25 cellular contexts compared by ENCODE assay signal in genomic region chr9:87854563-87854962, GRCh38. TPM values are rescaled to one million over a fixed set of nuclear protein-coding genes. Genes with fewer than 3 reads are reported as not detected.
"Had no signal": no experiment of that assay in that cellular context is flagged by ENCODE, and none has a peak within 500 bp of the region (broad histone marks: within the 10 kb centered on the region; RNA-seq: fewer than 3 reads in every experiment).

No MANE protein-coding gene starts in this region.

- H3K27me3 Mint-ChIP-seq: activated CD4-positive, alpha-beta memory T cell treated with anti-CD3 and anti-CD28 coated beads for 36 hours; activated CD4-positive, alpha-beta T cell treated with anti-CD3 and anti-CD28 coated beads, Interleukin-2, amount 10 ng/mL, durations not matched to agents 7 days and 5 days had no signal

- H3K27me3 ChIP-seq: Peyer's patch, SJCRH30 had no signal

- H3K4me1 Mint-ChIP-seq: activated CD4-positive, alpha-beta T cell treated with anti-CD3 and anti-CD28 coated beads, Interleukin-2, amount 10 ng/mL, durations not matched to agents 7 days and 5 days; T-helper 17 cell had no signal

- H3K4me3 Mint-ChIP-seq: activated CD4-positive, alpha-beta memory T cell treated with anti-CD3 and anti-CD28 coated beads for 36 hours; activated CD4-positive, alpha-beta T cell treated with anti-CD3 and anti-CD28 coated beads, Interleukin-2, amount 10 ng/mL, durations not matched to agents 7 days and 5 days; activated naive CD4-positive, alpha-beta T cell treated with anti-CD3 and anti-CD28 coated beads for 36 hours; activated naive CD8-positive, alpha-beta T cell; activated T-cell treated with anti-CD3 and anti-CD28 coated beads, Interleukin-2, amount 50 U/mL, for 4 hours; brain; T-helper 17 cell had no signal

- H3K9me3 Mint-ChIP-seq: activated CD4-positive, alpha-beta memory T cell treated with anti-CD3 and anti-CD28 coated beads for 36 hours; activated T-cell treated with anti-CD3 and anti-CD28 coated beads, Interleukin-2, amount 50 U/mL, for 4 hours had no signal

- H3K4me3 ChIP-seq: Peyer's patch, SJCRH30 had no signal

- H3K27ac ChIP-seq: Peyer's patch, RWPE1, SJCRH30 had no signal

- H3K36me3 ChIP-seq: Peyer's patch, SJCRH30 had no signal

- H3K4me1 ChIP-seq: Peyer's patch, SJCRH30 had no signal

- H3K9me3 ChIP-seq: Peyer's patch, SJCRH30 had no signal

- DNase-seq: activated CD4-positive, alpha-beta memory T cell treated with anti-CD3 and anti-CD28 coated beads for 36 hours; activated CD4-positive, alpha-beta T cell treated with anti-CD3 and anti-CD28 coated beads, Interleukin-2, amount 10 ng/mL, durations not matched to agents 7 days and 5 days; activated CD4-positive, CD25-positive, alpha-beta regulatory T cell; activated effector memory CD4-positive, alpha-beta T cell treated with anti-CD3 and anti-CD28 coated beads, Interleukin-2, amount 50 U/mL, for 16 hours; activated naive CD4-positive, alpha-beta T cell treated with anti-CD3 and anti-CD28 coated beads for 36 hours; activated T-cell treated with anti-CD3 and anti-CD28 coated beads, Interleukin-2, amount 50 U/mL, for 4 hours; amygdala; Kasumi-1; KBM-7; NCI-H1048; NCI-H1417 treated with DMSO at 0.1 percent for 48 hours; NCI-H1694 treated with DMSO at 0.1 percent for 48 hours; NCI-H2029 treated with DMSO at 0.1 percent for 48 hours; NCI-H446 treated with DMSO at 0.1 percent for 48 hours; NCI-H526 treated with DMSO at 0.1 percent for 48 hours; Peyer's patch; Right ventricle myocardium superior; SJCRH30; T-helper 17 cell; T1000 had no signal

- H3K36me3 Mint-ChIP-seq: activated CD4-positive, alpha-beta memory T cell treated with anti-CD3 and anti-CD28 coated beads for 36 hours; activated naive CD8-positive, alpha-beta T cell; brain had no signal

- H3K27ac Mint-ChIP-seq: activated CD4-positive, alpha-beta memory T cell treated with anti-CD3 and anti-CD28 coated beads for 36 hours; activated CD4-positive, alpha-beta T cell treated with anti-CD3 and anti-CD28 coated beads, Interleukin-2, amount 10 ng/mL, durations not matched to agents 7 days and 5 days; activated naive CD4-positive, alpha-beta T cell treated with anti-CD3 and anti-CD28 coated beads for 36 hours; activated naive CD8-positive, alpha-beta T cell; T-helper 17 cell had no signal

RNA-seq across cellular contexts. Expression of gene SPATA31E1, which starts 28.1 kb away (rescaled TPM):
- total RNA-seq: activated CD4-positive, alpha-beta memory T cell treated with anti-CD3 and anti-CD28 coated beads for 36 hours; activated CD4-positive, alpha-beta T cell treated with anti-CD3 and anti-CD28 coated beads, Interleukin-2, amount 10 ng/mL, durations not matched to agents 7 days and 5 days; activated naive CD4-positive, alpha-beta T cell treated with anti-CD3 and anti-CD28 coated beads for 36 hours; activated T-cell treated with anti-CD3 and anti-CD28 coated beads, Interleukin-2, amount 50 U/mL, for 4 hours; astrocyte; IMR-90; Peyer's patch; Right ventricle myocardium superior; SJCRH30; T-helper 17 cell had no signal
